1 cellular context compared by ENCODE assay signal in genomic region chr2:117818921-117819320, GRCh38.
TF ChIP-seq lines count a peak whose summit lies in the region.

No MANE protein-coding gene starts in this region.

TF ChIP-seq in WTC11, 78 proteins besides CTCF, POLR2A, EP300 and RAD21:
- TF ChIP-seq ZBTB43 (CRISPR knock-in tag; IDR thresholded peaks at IDR 0.05) (no peak), ZNF138 (CRISPR knock-in tag; conservative IDR thresholded peaks at IDR 0.05) (no peak), AFF4 (CRISPR knock-in tag; IDR thresholded peaks at IDR 0.05; ENCODE audit: borderline replicate concordance) (no peak), ZNF396 (CRISPR knock-in tag; IDR thresholded peaks at IDR 0.05; ENCODE audit: borderline replicate concordance) (no peak), ATF2 (CRISPR knock-in tag; IDR thresholded peaks at IDR 0.05; ENCODE audit: borderline replicate concordance, low read depth) (no peak), ETV6 (CRISPR knock-in tag; IDR thresholded peaks at IDR 0.05) (no peak), HMGXB4 (CRISPR knock-in tag; IDR thresholded peaks at IDR 0.05) (no peak), GTF2I (CRISPR knock-in tag; conservative IDR thresholded peaks at IDR 0.05) (no peak), TP53 (CRISPR knock-in tag; IDR thresholded peaks at IDR 0.05) (no peak), ZNF281 (CRISPR knock-in tag; IDR thresholded peaks at IDR 0.05) (no peak), NR3C1 (CRISPR knock-in tag; conservative IDR thresholded peaks at IDR 0.05; ENCODE audit: low read depth) (no peak), NFATC4 (CRISPR knock-in tag; IDR thresholded peaks at IDR 0.05) (no peak), ZNF263 (CRISPR knock-in tag; IDR thresholded peaks at IDR 0.05; ENCODE audit: low read depth) (no peak), ZNF317 (CRISPR knock-in tag; IDR thresholded peaks at IDR 0.05; ENCODE audit: borderline replicate concordance, low read depth) (no peak), ELF4 (CRISPR knock-in tag; IDR thresholded peaks at IDR 0.05; ENCODE audit: low read depth) (no peak), TCF7 (CRISPR knock-in tag; IDR thresholded peaks at IDR 0.05; ENCODE audit: low read depth) (no peak)
- TF ChIP-seq, protein P1, sequence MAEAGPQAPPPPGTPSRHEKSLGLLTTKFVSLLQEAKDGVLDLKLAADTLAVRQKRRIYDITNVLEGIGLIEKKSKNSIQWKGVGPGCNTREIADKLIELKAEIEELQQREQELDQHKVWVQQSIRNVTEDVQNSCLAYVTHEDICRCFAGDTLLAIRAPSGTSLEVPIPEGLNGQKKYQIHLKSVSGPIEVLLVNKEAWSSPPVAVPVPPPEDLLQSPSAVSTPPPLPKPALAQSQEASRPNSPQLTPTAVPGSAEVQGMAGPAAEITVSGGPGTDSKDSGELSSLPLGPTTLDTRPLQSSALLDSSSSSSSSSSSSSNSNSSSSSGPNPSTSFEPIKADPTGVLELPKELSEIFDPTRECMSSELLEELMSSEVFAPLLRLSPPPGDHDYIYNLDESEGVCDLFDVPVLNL (CRISPR knock-in tag; IDR thresholded peaks at IDR 0.05; ENCODE audit: borderline replicate concordance, low read depth): no peak
- TF ChIP-seq, protein P2, sequence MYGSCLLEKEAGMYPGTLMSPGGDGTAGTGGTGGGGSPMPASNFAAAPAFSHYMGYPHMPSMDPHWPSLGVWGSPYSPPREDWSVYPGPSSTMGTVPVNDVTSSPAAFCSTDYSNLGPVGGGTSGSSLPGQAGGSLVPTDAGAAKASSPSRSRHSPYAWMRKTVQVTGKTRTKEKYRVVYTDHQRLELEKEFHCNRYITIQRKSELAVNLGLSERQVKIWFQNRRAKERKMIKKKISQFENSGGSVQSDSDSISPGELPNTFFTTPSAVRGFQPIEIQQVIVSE (CRISPR knock-in tag; IDR thresholded peaks at IDR 0.05; ENCODE audit: borderline replicate concordance): no peak
- TF ChIP-seq, protein P3, sequence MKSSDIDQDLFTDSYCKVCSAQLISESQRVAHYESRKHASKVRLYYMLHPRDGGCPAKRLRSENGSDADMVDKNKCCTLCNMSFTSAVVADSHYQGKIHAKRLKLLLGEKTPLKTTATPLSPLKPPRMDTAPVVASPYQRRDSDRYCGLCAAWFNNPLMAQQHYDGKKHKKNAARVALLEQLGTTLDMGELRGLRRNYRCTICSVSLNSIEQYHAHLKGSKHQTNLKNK (CRISPR knock-in tag; IDR thresholded peaks at IDR 0.05): no peak
- TF ChIP-seq, protein P4, sequence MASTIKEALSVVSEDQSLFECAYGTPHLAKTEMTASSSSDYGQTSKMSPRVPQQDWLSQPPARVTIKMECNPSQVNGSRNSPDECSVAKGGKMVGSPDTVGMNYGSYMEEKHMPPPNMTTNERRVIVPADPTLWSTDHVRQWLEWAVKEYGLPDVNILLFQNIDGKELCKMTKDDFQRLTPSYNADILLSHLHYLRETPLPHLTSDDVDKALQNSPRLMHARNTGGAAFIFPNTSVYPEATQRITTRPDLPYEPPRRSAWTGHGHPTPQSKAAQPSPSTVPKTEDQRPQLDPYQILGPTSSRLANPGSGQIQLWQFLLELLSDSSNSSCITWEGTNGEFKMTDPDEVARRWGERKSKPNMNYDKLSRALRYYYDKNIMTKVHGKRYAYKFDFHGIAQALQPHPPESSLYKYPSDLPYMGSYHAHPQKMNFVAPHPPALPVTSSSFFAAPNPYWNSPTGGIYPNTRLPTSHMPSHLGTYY (CRISPR knock-in tag; IDR thresholded peaks at IDR 0.05): no peak
